18 cellular contexts compared by ENCODE assay signal in the genomic region with DNA sequence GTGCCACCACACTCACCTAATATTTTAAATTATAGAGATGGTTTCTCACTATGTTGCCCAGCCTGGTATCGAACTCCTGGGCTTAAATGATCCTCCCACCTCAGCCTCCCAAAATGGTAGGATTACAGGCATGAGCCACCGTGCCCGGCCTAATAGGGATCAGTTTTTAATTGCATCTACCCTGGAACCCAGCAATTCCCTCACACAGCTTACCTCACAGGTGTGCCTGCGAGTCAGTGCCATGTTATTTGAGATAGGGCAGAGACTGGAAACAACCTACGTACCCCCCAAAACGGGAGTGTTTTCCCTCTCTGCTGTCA. TPM values are rescaled to one million over a fixed set of nuclear protein-coding genes. Genes with fewer than 3 reads are reported as not detected.
A peak's percentile ranks its signal among the peaks of the same experiment; 100 is the strongest.
DNase-seq lines count a peak whose midpoint lies in the region; ATAC-seq and TF ChIP-seq lines count a peak whose summit lies in the region.
"Had no signal": no experiment of that assay in that cellular context is flagged by ENCODE, and none has a peak within 500 bp of the region (broad histone marks: within the 10 kb centered on the region; RNA-seq: fewer than 3 reads in every experiment).

No MANE protein-coding gene starts in this region.

- 0 out of 2 replicates have a peak, but pooled peaks cover 5% of the 10 kb centered on the region for H3F3A ChIP-seq in OCI-LY1 (ENCODE audit: insufficient read depth, low read length)

- H3K36me3 Mint-ChIP-seq in activated CD4-positive, alpha-beta T cell treated with anti-CD3 and anti-CD28 coated beads for 36 hours (ENCODE audit: low read depth) = peaks cover 61% of the 10 kb centered on the region
- H3K36me3 Mint-ChIP-seq in activated CD4-positive, alpha-beta T cell treated with anti-CD3 and anti-CD28 coated beads, Interleukin-2, amount 10 ng/mL, durations not matched to agents 24 days and 14 days (ENCODE audit: low read depth) = peaks cover 67% of the 10 kb centered on the region
- peaks cover 98% of the 10 kb centered on the region for H3K36me3 Mint-ChIP-seq in stimulated activated effector memory CD8-positive, alpha-beta T cell treated with anti-CD3 and anti-CD28 coated beads, Interleukin-12 subunit alpha, Interleukin-12 subunit beta, amount 100 ng/mL, for 72 hours
- H3K36me3 Mint-ChIP-seq in glutamatergic neuron (ENCODE audit: unreplicated experiment) = peaks cover 5% of the 10 kb centered on the region

- H2AFZ ChIP-seq in OCI-LY1 (ENCODE audit: low read length) = no peak overlapping the region

- H4K20me1 ChIP-seq in OCI-LY1 (ENCODE audit: insufficient read depth, low read length) = no peaks in the 10 kb centered on the region

- H3K9ac ChIP-seq in OCI-LY1 (ENCODE audit: low read length) = peak overlapping the region; percentile 57; the same call in 1 of the 2 replicates
- peak overlapping the region in 1 of 2 donors; percentile 14 for H3K9ac ChIP-seq in duodenal mucosa (ENCODE audit: low read depth in 1 of 2, low read length in 2 of 2)

- H3K4me3 Mint-ChIP-seq in activated CD4-positive, alpha-beta T cell treated with anti-CD3 and anti-CD28 coated beads for 36 hours = no peak overlapping the region
- H3K4me3 Mint-ChIP-seq in activated CD4-positive, alpha-beta T cell treated with anti-CD3 and anti-CD28 coated beads, Interleukin-2, amount 10 ng/mL, durations not matched to agents 24 days and 14 days = no peak overlapping the region
- peak overlapping the region; percentile 74 for H3K4me3 Mint-ChIP-seq in stimulated activated effector memory CD8-positive, alpha-beta T cell treated with anti-CD3 and anti-CD28 coated beads, Interleukin-12 subunit alpha, Interleukin-12 subunit beta, amount 100 ng/mL, for 72 hours
- no peak overlapping the region for H3K4me3 Mint-ChIP-seq in glutamatergic neuron (ENCODE audit: unreplicated experiment)

- intact Hi-C loops in activated CD4-positive, alpha-beta T cell treated with anti-CD3 and anti-CD28 coated beads for 36 hours (cut with DNase I, micrococcal nuclease) = loop anchor here (2.0 to 5.0 kb wide), 2 partner anchors 42 to 43 kb away; partner anchors contain the start of gene ZBTB7A (in 2 of the 2)
- intact Hi-C loops in activated CD4-positive, alpha-beta T cell treated with anti-CD3 and anti-CD28 coated beads, Interleukin-2, amount 10 ng/mL, durations not matched to agents 24 days and 14 days (cut with micrococcal nuclease) = no loop called here

- no peaks in the 10 kb centered on the region for H3K79me2 ChIP-seq in OCI-LY1 (ENCODE audit: insufficient read depth, low read length)

- H3K36me3 ChIP-seq in OCI-LY1 (ENCODE audit: insufficient read depth, low read length) (peaks cover 67% of the 10 kb centered on the region), duodenal mucosa (ENCODE audit: control insufficient read depth in 1 of 2, insufficient read depth in 2 of 2, low read length in 2 of 2) (peaks cover 43 to 80% of the 10 kb centered on the region in 2 donors)

- H3K9me2 ChIP-seq in OCI-LY1 (ENCODE audit: low read depth, low read length) = no peaks in the 10 kb centered on the region

- no peak for DNase-seq in activated CD4-positive, alpha-beta T cell treated with anti-CD3 and anti-CD28 coated beads for 36 hours
- DNase-seq in activated CD4-positive, alpha-beta T cell treated with anti-CD3 and anti-CD28 coated beads, Interleukin-2, amount 10 ng/mL, durations not matched to agents 24 days and 14 days = no peak
- DNase-seq in stimulated activated effector memory CD8-positive, alpha-beta T cell treated with anti-CD3 and anti-CD28 coated beads, Interleukin-12 subunit alpha, Interleukin-12 subunit beta, amount 100 ng/mL, for 72 hours (ENCODE audit: low spot score in 2 of 2) = no peak
- no peak for DNase-seq in glutamatergic neuron
- no peak for DNase-seq in activated effector memory CD4-positive, alpha-beta T cell treated with Interleukin-2 at 50 U/mL for 16 hours
- DNase-seq in caudate nucleus (lab: John Stamatoyannopoulos, UW) = no peak
- DNase-seq: 8988T, amygdala, BE2C, esophagus squamous epithelium, left ventricle myocardium inferior, NCI-H1436, NCI-H69, Right ventricle myocardium superior, trophoblast cell had no signal

- TF ChIP-seq CTCF in OCI-LY1 (IDR thresholded peaks at IDR 0.05; ENCODE audit: low read length) (no peak), glutamatergic neuron (IDR thresholded peaks at IDR 0.05; ENCODE audit: partially characterized antibody, unreplicated experiment) (no peak)

- H3K27me3 ChIP-seq in OCI-LY1 (ENCODE audit: insufficient read depth, low read length) (no peaks in the 10 kb centered on the region), duodenal mucosa (ENCODE audit: control insufficient read depth in 1 of 2, insufficient read depth in 2 of 2, low read length in 2 of 2) (no peaks in the 10 kb centered on the region)
- H3K27me3 ChIP-seq: BE2C, esophagus squamous epithelium had no signal

- peak overlapping the region; percentile 44 for H3K4me2 ChIP-seq in OCI-LY1 (ENCODE audit: low read length)

- CTCF ChIA-PET in activated CD4-positive, alpha-beta T cell treated with anti-CD3 and anti-CD28 coated beads for 36 hours (lab: Charles Lee) = interaction anchor here (0.6 to 1.0 kb wide), 7 partner anchors 9 to 303 kb away, joined by 3 to 5 read pairs (median 3); no protein-coding TSS in a partner anchor

- peaks cover 49% of the 10 kb centered on the region for H3K4me1 Mint-ChIP-seq in activated CD4-positive, alpha-beta T cell treated with anti-CD3 and anti-CD28 coated beads for 36 hours
- H3K4me1 Mint-ChIP-seq in activated CD4-positive, alpha-beta T cell treated with anti-CD3 and anti-CD28 coated beads, Interleukin-2, amount 10 ng/mL, durations not matched to agents 24 days and 14 days = peaks cover 41% of the 10 kb centered on the region
- peaks cover 78% of the 10 kb centered on the region for H3K4me1 Mint-ChIP-seq in stimulated activated effector memory CD8-positive, alpha-beta T cell treated with anti-CD3 and anti-CD28 coated beads, Interleukin-12 subunit alpha, Interleukin-12 subunit beta, amount 100 ng/mL, for 72 hours
- H3K4me1 Mint-ChIP-seq in glutamatergic neuron (ENCODE audit: low read depth, unreplicated experiment) = peaks cover 5% of the 10 kb centered on the region

- H3K27me3 Mint-ChIP-seq in activated CD4-positive, alpha-beta T cell treated with anti-CD3 and anti-CD28 coated beads for 36 hours = no peaks in the 10 kb centered on the region
- no peaks in the 10 kb centered on the region for H3K27me3 Mint-ChIP-seq in activated CD4-positive, alpha-beta T cell treated with anti-CD3 and anti-CD28 coated beads, Interleukin-2, amount 10 ng/mL, durations not matched to agents 24 days and 14 days
- H3K27me3 Mint-ChIP-seq in glutamatergic neuron (ENCODE audit: unreplicated experiment) = peaks cover 12% of the 10 kb centered on the region

- POLR2A ChIA-PET in activated CD4-positive, alpha-beta T cell treated with anti-CD3 and anti-CD28 coated beads for 36 hours (lab: Charles Lee) = interaction anchor here (1.1 kb wide), 1 partner anchor 10 kb away, joined by 3 read pairs; no protein-coding TSS in a partner anchor

- H3K27ac ChIP-seq in OCI-LY1 (ENCODE audit: low read depth, low read length, poor library complexity, severe bottlenecking) (peak overlapping the region; percentile 97), duodenal mucosa (ENCODE audit: low read depth, low read length) (peak overlapping the region; percentile 55), caudate nucleus (ENCODE audit: low read depth, low read length) (no peak overlapping the region)
- H3K27ac ChIP-seq: left ventricle myocardium inferior had no signal

- peaks cover 31% of the 10 kb centered on the region for H3K4me1 ChIP-seq in OCI-LY1 (ENCODE audit: insufficient read depth, low read length, severe bottlenecking)
- H3K4me1 ChIP-seq in duodenal mucosa (ENCODE audit: control insufficient read depth in 1 of 2, insufficient read depth in 2 of 2, low read length in 2 of 2) = peaks cover 0 to 4% of the 10 kb centered on the region in 2 donors
- H3K4me1 ChIP-seq: BE2C, esophagus squamous epithelium had no signal

- no peak for ATAC-seq in activated CD4-positive, alpha-beta T cell treated with anti-CD3 and anti-CD28 coated beads for 36 hours
- ATAC-seq in stimulated activated effector memory CD8-positive, alpha-beta T cell treated with anti-CD3 and anti-CD28 coated beads, Interleukin-12 subunit alpha, Interleukin-12 subunit beta, amount 100 ng/mL, for 72 hours = no peak

- peaks cover 4% of the 10 kb centered on the region; the same call in 1 of the 2 replicates for H3K9me3 ChIP-seq in OCI-LY1 (ENCODE audit: low read length)
- no peaks in the 10 kb centered on the region for H3K9me3 ChIP-seq in duodenal mucosa (ENCODE audit: control insufficient read depth in 1 of 2, low read length in 2 of 2)
- H3K9me3 ChIP-seq: BE2C, esophagus squamous epithelium, left ventricle myocardium inferior had no signal

- peak overlapping the region; percentile 58 for H3K27ac Mint-ChIP-seq in activated CD4-positive, alpha-beta T cell treated with anti-CD3 and anti-CD28 coated beads for 36 hours
- no peak overlapping the region for H3K27ac Mint-ChIP-seq in activated CD4-positive, alpha-beta T cell treated with anti-CD3 and anti-CD28 coated beads, Interleukin-2, amount 10 ng/mL, durations not matched to agents 24 days and 14 days
- H3K27ac Mint-ChIP-seq in stimulated activated effector memory CD8-positive, alpha-beta T cell treated with anti-CD3 and anti-CD28 coated beads, Interleukin-12 subunit alpha, Interleukin-12 subunit beta, amount 100 ng/mL, for 72 hours = peak overlapping the region; percentile 97
- no peak overlapping the region for H3K27ac Mint-ChIP-seq in glutamatergic neuron (ENCODE audit: unreplicated experiment)

- no peaks in the 10 kb centered on the region for H3K9me3 Mint-ChIP-seq in activated CD4-positive, alpha-beta T cell treated with anti-CD3 and anti-CD28 coated beads for 36 hours (ENCODE audit: low read depth)
- no peaks in the 10 kb centered on the region for H3K9me3 Mint-ChIP-seq in activated CD4-positive, alpha-beta T cell treated with anti-CD3 and anti-CD28 coated beads, Interleukin-2, amount 10 ng/mL, durations not matched to agents 24 days and 14 days
- no peaks in the 10 kb centered on the region for H3K9me3 Mint-ChIP-seq in stimulated activated effector memory CD8-positive, alpha-beta T cell treated with anti-CD3 and anti-CD28 coated beads, Interleukin-12 subunit alpha, Interleukin-12 subunit beta, amount 100 ng/mL, for 72 hours
- peaks cover 10% of the 10 kb centered on the region for H3K9me3 Mint-ChIP-seq in glutamatergic neuron (ENCODE audit: unreplicated experiment)

- H3K4me3 ChIP-seq in OCI-LY1 (ENCODE audit: low read depth, low read length, poor library complexity, severe bottlenecking) (peak overlapping the region; percentile 20), duodenal mucosa (ENCODE audit: low read depth in 1 of 2, low read length in 2 of 2) (no peak overlapping the region)
- H3K4me3 ChIP-seq: esophagus squamous epithelium, left ventricle myocardium inferior had no signal

RNA-seq across cellular contexts. Expression of gene MAP2K2, which starts 14.3 kb away (rescaled TPM):
- total RNA-seq in activated CD4-positive, alpha-beta T cell treated with anti-CD3 and anti-CD28 coated beads for 36 hours = 100 to 1,000 TPM; 108 to 133 TPM
- 125 and 135 TPM in 2 replicates for total RNA-seq in activated CD4-positive, alpha-beta T cell treated with anti-CD3 and anti-CD28 coated beads, Interleukin-2, amount 10 ng/mL, durations not matched to agents 24 days and 14 days
- total RNA-seq in glutamatergic neuron (ENCODE audit: unreplicated experiment) = 148 TPM

RNA-seq across cellular contexts. Expression of gene ZBTB7A, which starts 42.9 kb away (rescaled TPM):
- 10 to 100 TPM; 24.0 to 26.4 TPM for total RNA-seq in activated CD4-positive, alpha-beta T cell treated with anti-CD3 and anti-CD28 coated beads for 36 hours
- total RNA-seq in activated CD4-positive, alpha-beta T cell treated with anti-CD3 and anti-CD28 coated beads, Interleukin-2, amount 10 ng/mL, durations not matched to agents 24 days and 14 days = 35.8 and 39.6 TPM in 2 replicates
- 21.8 TPM for total RNA-seq in glutamatergic neuron (ENCODE audit: unreplicated experiment)

RNA-seq across cellular contexts. Expression of gene CREB3L3, which starts 43.8 kb away (rescaled TPM):
- total RNA-seq in activated CD4-positive, alpha-beta T cell treated with anti-CD3 and anti-CD28 coated beads for 36 hours = not detected
- total RNA-seq in activated CD4-positive, alpha-beta T cell treated with anti-CD3 and anti-CD28 coated beads, Interleukin-2, amount 10 ng/mL, durations not matched to agents 24 days and 14 days = 0.12 TPM in 1 of 2 replicates, not detected in the other
- total RNA-seq in glutamatergic neuron (ENCODE audit: unreplicated experiment) = not detected
- total RNA-seq: cardiac septum, esophagus squamous epithelium, left ventricle myocardium inferior, Right ventricle myocardium superior had no signal

Comparison
In these comparisons a context has a peak if more than half of its experiments do, and no peak if none do; other contexts are left out.
1. H3K27ac Mint-ChIP-seq: peak in activated CD4-positive, alpha-beta T cell treated with anti-CD3 and anti-CD28 coated beads for 36 hours (single experiment) and stimulated activated effector memory CD8-positive, alpha-beta T cell treated with anti-CD3 and anti-CD28 coated beads, Interleukin-12 subunit alpha, Interleukin-12 subunit beta, amount 100 ng/mL, for 72 hours (single experiment); none in activated CD4-positive, alpha-beta T cell treated with anti-CD3 and anti-CD28 coated beads, Interleukin-2, amount 10 ng/mL, durations not matched to agents 24 days and 14 days (single experiment) and glutamatergic neuron (single experiment).